In genomic region chr9:89408628-89409101, GRCh38 we compare ENCODE assay signal across 10 cellular contexts.
DNase-seq lines count a peak whose midpoint lies in the region; ATAC-seq, FAIRE-seq and TF ChIP-seq lines count a peak whose summit lies in the region.
"Had no signal": no experiment of that assay in that cellular context is flagged by ENCODE, and none has a peak within 500 bp of the region (broad histone marks: within the 10 kb centered on the region; RNA-seq: fewer than 3 reads in every experiment).

No MANE protein-coding gene starts in this region.

- intact Hi-C loops in spleen (cut with DNase I; ENCODE audit: low total_unique reads), result no loop called here

- H3K27me3 ChIP-seq in spleen (replicated peaks in 1 of 7), result no peaks in the 10 kb centered on the region

- H3K4me1 ChIP-seq in spleen, result peaks cover 34 to 99% (median 66%) of the 10 kb centered on the region in 6 donors

- H3K27ac ChIP-seq in spleen, result peak overlapping the region in 5 of 8 donors; percentile 5 to 84 (median 59)
- H3K27ac ChIP-seq: thoracic aorta had no signal

- peaks cover 0 to 56% (median 3%) of the 10 kb centered on the region in 6 donors for H3K36me3 ChIP-seq in spleen
- H3K36me3 ChIP-seq: thoracic aorta had no signal

- no peak for TF ChIP-seq POLR2A in spleen (IDR thresholded peaks at IDR 0.05)

- TF ChIP-seq CTCF in spleen (IDR thresholded peaks at IDR 0.05 in 8 of 11, conservative IDR thresholded peaks at IDR 0.05 in 3 of 11), result no peak

- WGBS in spleen, 5 donors, result 24 to 55% (median 32%) methylated on average over 12 of the region's 12 CpGs

- no peak for DNase-seq in GM18507 (ENCODE audit: extremely low spot score, insufficient read length, low read depth)
- peak; percentile 69 for DNase-seq in T-helper 22 cell (ENCODE audit: low read depth)
- peak; percentile 48 for DNase-seq in activated naive CD4-positive, alpha-beta T cell treated with anti-CD3 and anti-CD28 coated beads, Interleukin-2, amount 50 U/mL, for 16 hours
- peak; percentile 92 for DNase-seq in spleen
- no peak for DNase-seq in NCI-H1930 (lab: John Stamatoyannopoulos, UW)
- DNase-seq in left lobe of liver (ENCODE audit: low spot score), result no peak
- DNase-seq: RPMI8226 had no signal

- FAIRE-seq in GM18507 (lab: Jason Lieb, UNC), result peak; percentile 91

- peaks cover 0 to 6% (median 4%) of the 10 kb centered on the region in 8 donors for H3K9me3 ChIP-seq in spleen

- H3K4me3 ChIP-seq in spleen, result peak overlapping the region in 2 of 8 donors; percentile 6 to 43
- H3K4me3 ChIP-seq: thoracic aorta had no signal

- no peak for ATAC-seq in GM18873 (IDR thresholded peaks at IDR 0.05; ENCODE audit: low FRiP score, unreplicated experiment)
- ATAC-seq in HG02588 (IDR thresholded peaks at IDR 0.05; ENCODE audit: unreplicated experiment), result no peak
- no peak for ATAC-seq in left lobe of liver

Comparison
In these comparisons a context has a peak if more than half of its experiments do, and no peak if none do; other contexts are left out.
1. DNase-seq: peak in T-helper 22 cell (single experiment), activated naive CD4-positive, alpha-beta T cell treated with anti-CD3 and anti-CD28 coated beads, Interleukin-2, amount 50 U/mL, for 16 hours (single experiment) and spleen (single experiment); none in GM18507 (single experiment), NCI-H1930 (0 of 2) and left lobe of liver (single experiment).